Comparison of ENCODE assay signal across 8 cellular contexts in the genomic region with DNA sequence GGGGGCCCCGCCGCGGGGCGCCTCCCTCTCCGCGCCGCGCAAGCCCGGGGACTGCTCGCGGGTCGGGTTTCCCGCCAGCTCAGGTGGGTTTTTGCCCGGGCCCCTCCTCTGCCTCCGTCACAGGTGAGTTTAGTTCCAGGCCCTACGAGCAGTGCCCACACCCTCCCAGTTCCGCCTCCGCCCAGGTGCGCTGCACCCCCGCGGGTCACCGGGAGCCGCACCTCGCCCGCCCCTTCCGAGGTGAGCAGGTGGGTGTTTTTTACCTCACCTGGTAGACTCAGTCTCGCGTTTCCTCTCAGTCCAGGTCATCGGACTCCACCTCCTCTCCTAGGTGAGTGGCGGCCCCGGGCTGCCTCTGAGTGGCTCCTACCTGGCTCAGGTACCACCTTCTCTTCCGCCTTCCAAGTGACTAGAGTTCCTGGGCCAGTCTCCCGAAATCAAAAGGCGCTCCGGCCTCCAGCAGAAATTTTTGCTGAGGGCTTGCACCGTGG. TPM values are rescaled to one million over a fixed set of nuclear protein-coding genes. Genes with fewer than 3 reads are reported as not detected.
DNase-seq lines count a peak whose midpoint lies in the region; ATAC-seq and TF ChIP-seq lines count a peak whose summit lies in the region.

A gene with protein sequence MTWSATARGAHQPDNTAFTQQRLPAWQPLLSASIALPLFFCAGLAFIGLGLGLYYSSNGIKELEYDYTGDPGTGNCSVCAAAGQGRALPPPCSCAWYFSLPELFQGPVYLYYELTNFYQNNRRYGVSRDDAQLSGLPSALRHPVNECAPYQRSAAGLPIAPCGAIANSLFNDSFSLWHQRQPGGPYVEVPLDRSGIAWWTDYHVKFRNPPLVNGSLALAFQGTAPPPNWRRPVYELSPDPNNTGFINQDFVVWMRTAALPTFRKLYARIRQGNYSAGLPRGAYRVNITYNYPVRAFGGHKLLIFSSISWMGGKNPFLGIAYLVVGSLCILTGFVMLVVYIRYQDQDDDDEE (minus strand): TSS at position 153 of the 491 bp plus-strand sequence. CDS start 191 bp downstream, outside the sequence.

- H3K27me3 Mint-ChIP-seq in mesothelial cell of epicardium (ENCODE audit: low read depth), result peaks cover 41% of the 10 kb centered on the region

- peak within 1 kb of the TSS; percentile 82 for H3K4me3 Mint-ChIP-seq in mesothelial cell of epicardium

- H3K27ac ChIP-seq in Panc1 (ENCODE audit: low read length) (no peak within 1 kb of the TSS), tibial nerve (peak within 1 kb of the TSS; percentile 78 to 95 (median 84))

- TF ChIP-seq EP300 in tibial nerve (IDR thresholded peaks at IDR 0.05), result no peak

- ATAC-seq in Panc1 (no peak), GM21576 (IDR thresholded peaks at IDR 0.05; ENCODE audit: unreplicated experiment) (no peak), GM21381 (IDR thresholded peaks at IDR 0.05; ENCODE audit: unreplicated experiment) (no peak), HG02571 (IDR thresholded peaks at IDR 0.05; ENCODE audit: unreplicated experiment) (no peak)

- no peak for TF ChIP-seq CTCF in HFF-Myc (IDR thresholded peaks at IDR 0.05; ENCODE audit: low read depth, low read length, missing control alignments)
- no peak for TF ChIP-seq CTCF in Panc1 (IDR thresholded peaks at IDR 0.05)
- no peak for TF ChIP-seq CTCF in choroid plexus epithelial cell (conservative IDR thresholded peaks at IDR 0.05; ENCODE audit: low read depth, low read length)
- TF ChIP-seq CTCF in mesothelial cell of epicardium (IDR thresholded peaks at IDR 0.05; ENCODE audit: unreplicated experiment), result no peak
- no peak for TF ChIP-seq CTCF in tibial nerve (IDR thresholded peaks at IDR 0.05)

- CTCF ChIA-PET in Panc1 (lab: Charles Lee), result no interaction called here

- no peak for TF ChIP-seq POLR2A in tibial nerve (IDR thresholded peaks at IDR 0.05)

- DNase-seq in HFF-Myc (ENCODE audit: extremely low read depth, low read depth) (no peak), Panc1 (ENCODE audit: low read depth, low spot score) (no peak), choroid plexus epithelial cell (ENCODE audit: low read depth) (no peak), mesothelial cell of epicardium (ENCODE audit: low spot score in 2 of 2, unreplicated experiment in 2 of 2) (peak in 1 of 2 experiments; percentile 50), tibial nerve (ENCODE audit: low spot score in 2 of 2) (no peak)

- H3K4me1 ChIP-seq in Panc1 (ENCODE audit: control insufficient read depth, insufficient read depth, low read length) (no peaks in the 10 kb centered on the region), tibial nerve (peaks cover 0 to 34% (median 1%) of the 10 kb centered on the region in 4 donors)

- no TSS peak for BruUV-seq in Panc1 (replicated peaks; lab: Mats Ljungman, UMichigan)

- peak within 1 kb of the TSS; percentile 45 for H3K4me3 ChIP-seq in HFF-Myc (replicated peaks; ENCODE audit: low read depth, low read length)
- peak within 1 kb of the TSS; percentile 33 to 48 for H3K4me3 ChIP-seq in Panc1 (ENCODE audit: low read depth in 2 of 2, low read length in 2 of 2)
- peak within 1 kb of the TSS; percentile 48 for H3K4me3 ChIP-seq in choroid plexus epithelial cell (ENCODE audit: low read depth, low read length)
- H3K4me3 ChIP-seq in tibial nerve, result peak within 1 kb of the TSS; percentile 41 to 70 (median 48)

- POLR2A ChIA-PET in Panc1 (lab: Charles Lee), result no interaction called here

- peaks cover 22% of the 10 kb centered on the region for H3K4me1 Mint-ChIP-seq in mesothelial cell of epicardium

- H3K27ac Mint-ChIP-seq in mesothelial cell of epicardium, result peak within 1 kb of the TSS; percentile 90

- intact Hi-C loops in Panc1 (cut with micrococcal nuclease; ENCODE audit: unreplicated experiment), result no loop called here

- in situ Hi-C loops in Panc1 (cut with HindIII; ENCODE audit: low pct_unique_long_range_greater_than_20kb, low sequenced_read_pairs), result no loop called here

- H3K27me3 ChIP-seq in Panc1 (ENCODE audit: control insufficient read depth, insufficient read depth, low read length) (peaks cover 26% of the 10 kb centered on the region), tibial nerve (peaks cover 0 to 19% of the 10 kb centered on the region in 2 donors)

- no peaks in the 10 kb centered on the region for H3K36me3 Mint-ChIP-seq in mesothelial cell of epicardium

- WGBS in tibial nerve, 2 donors, result 16 to 21% methylated on average over 15 to 21 of the region's 36 CpGs

- H3K36me3 ChIP-seq in Panc1 (ENCODE audit: control insufficient read depth, insufficient read depth, low read length), result no peaks in the 10 kb centered on the region
- no peaks in the 10 kb centered on the region for H3K36me3 ChIP-seq in tibial nerve

- H3K9me3 ChIP-seq in Panc1 (ENCODE audit: control insufficient read depth, insufficient read depth, low read depth, low read length), result no peaks in the 10 kb centered on the region
- H3K9me3 ChIP-seq in tibial nerve, result no peaks in the 10 kb centered on the region

- H3K9me3 Mint-ChIP-seq in mesothelial cell of epicardium, result no peaks in the 10 kb centered on the region

RNA-seq across cellular contexts. Expression of the gene that starts here (rescaled TPM):
- total RNA-seq in Panc1 (2021; ENCODE audit: unreplicated experiment), result 0.10 TPM
- not detected for polyA plus RNA-seq in Panc1 (2012; ENCODE audit: insufficient read length)
- 10.1 to 11.2 TPM (median 10.6 TPM) in 3 replicates for total RNA-seq in mesothelial cell of epicardium
- 10 to 100 TPM; 15.6 to 47.6 (median 39.9) TPM for total RNA-seq in tibial nerve

Comparison
In these comparisons a context has a peak if more than half of its experiments do, and no peak if none do; other contexts are left out.
1. RNA of the gene that starts here (total RNA-seq): 15.6 to 47.6 TPM in tibial nerve and 10.1 to 11.2 TPM in mesothelial cell of epicardium; 0.10 TPM in Panc1 (single experiment); every median in the first group is over 10 times any median in the second.
2. Peak in every context shown above with its lines, with median percentiles within 50 percentile points of each other: H3K4me3 ChIP-seq.